ENCODE assay signal across 19 cellular contexts in genomic region chr2:9545502-9545901, GRCh38.
"Had no signal": no experiment of that assay in that cellular context is flagged by ENCODE, and none has a peak within 500 bp of the region (broad histone marks: within the 10 kb centered on the region; RNA-seq: fewer than 3 reads in every experiment).

No MANE protein-coding gene starts in this region.

- H3K9me3 Mint-ChIP-seq: activated naive CD4-positive, alpha-beta T cell treated with anti-CD3 and anti-CD28 coated beads, Interleukin-2, amount 50 U/mL, for 24 hours; neural crest cell; stimulated activated naive CD8-positive, alpha-beta T cell treated with anti-CD3 and anti-CD28 coated beads, Interleukin-15, Interleukin-2, amounts not matched to agents 100 ng/mL and 50 ng/mL, for 24 hours had no signal

- H3K27me3 Mint-ChIP-seq: activated naive CD4-positive, alpha-beta T cell treated with anti-CD3 and anti-CD28 coated beads, Interleukin-2, amount 50 U/mL, for 24 hours; progenitor cell of endocrine pancreas; stimulated activated naive CD8-positive, alpha-beta T cell treated with anti-CD3 and anti-CD28 coated beads, Interleukin-15, Interleukin-2, amounts not matched to agents 100 ng/mL and 50 ng/mL, for 24 hours had no signal

- H3K27ac Mint-ChIP-seq: progenitor cell of endocrine pancreas; stimulated activated naive CD8-positive, alpha-beta T cell treated with anti-CD3 and anti-CD28 coated beads, Interleukin-15, Interleukin-2, amounts not matched to agents 100 ng/mL and 50 ng/mL, for 24 hours had no signal

- DNase-seq: activated gamma-delta T cell treated with Interleukin-2 at 50 U/mL for 16 hours; activated T-cell treated with anti-CD3 and anti-CD28 coated beads, Interleukin-2, amount 50 U/mL, for 1 hour; brain microvascular endothelial cell; caudate nucleus; effector memory CD4-positive, alpha-beta T cell; gastrocnemius medialis; head of caudate nucleus; hypothalamus; left ventricle myocardium superior; mucosa of descending colon; occipital lobe; stimulated activated CD4-positive, alpha-beta T cell treated with anti-CD3 and anti-CD28 coated beads, Interleukin-4, amount 100 ng/mL, for 24 hours; substantia nigra; T-helper 9 cell; tibial artery had no signal

- ATAC-seq: gastrocnemius medialis, left ventricle myocardium superior, mucosa of descending colon had no signal

- H3K4me3 Mint-ChIP-seq: neural crest cell; stimulated activated naive CD8-positive, alpha-beta T cell treated with anti-CD3 and anti-CD28 coated beads, Interleukin-15, Interleukin-2, amounts not matched to agents 100 ng/mL and 50 ng/mL, for 24 hours had no signal
